Comparison of ENCODE assay signal across 10 cellular contexts in genomic region chr3:46846624-46847542, GRCh38. TPM values are rescaled to one million over a fixed set of nuclear protein-coding genes. Genes with fewer than 3 reads are reported as not detected.
DNase-seq lines count a peak whose midpoint lies in the region; TF ChIP-seq lines count a peak whose summit lies in the region.
"Had no signal": no experiment of that assay in that cellular context is flagged by ENCODE, and none has a peak within 500 bp of the region (broad histone marks: within the 10 kb centered on the region; RNA-seq: fewer than 3 reads in every experiment).

No MANE protein-coding gene starts in this region.

- H3K4me2 ChIP-seq in DOHH2 (ENCODE audit: low read length) = peak overlapping the region; percentile 80
- peak overlapping the region; percentile 55 for H3K4me2 ChIP-seq in SU-DHL-6 (ENCODE audit: low read depth, low read length, poor library complexity, severe bottlenecking)

- H3K27ac ChIP-seq in DOHH2 (ENCODE audit: low read depth, low read length) (no peak overlapping the region), SU-DHL-6 (ENCODE audit: low read depth, low read length) (no peak overlapping the region)

- H3F3A ChIP-seq in DOHH2 (ENCODE audit: control insufficient read depth, insufficient read depth) = no peaks in the 10 kb centered on the region
- no peaks in the 10 kb centered on the region for H3F3A ChIP-seq in SU-DHL-6 (ENCODE audit: insufficient read depth)

- H3K36me3 Mint-ChIP-seq in progenitor cell of endocrine pancreas (ENCODE audit: insufficient read depth) = peaks cover under 1% of the 10 kb centered on the region

- H3K9me2 ChIP-seq in DOHH2 (replicated peaks; ENCODE audit: control insufficient read depth, low read length) = no peaks in the 10 kb centered on the region
- H3K9me2 ChIP-seq in SU-DHL-6 (replicated peaks; ENCODE audit: insufficient read depth, low read length) = no peaks in the 10 kb centered on the region

- H4K20me1 ChIP-seq in DOHH2 (ENCODE audit: control insufficient read depth, insufficient read depth, low read depth, low read length) (no peaks in the 10 kb centered on the region), SU-DHL-6 (ENCODE audit: low read depth, low read length) (no peaks in the 10 kb centered on the region)

- H3K4me1 Mint-ChIP-seq in progenitor cell of endocrine pancreas (ENCODE audit: low read depth) = peaks cover 4% of the 10 kb centered on the region

- H3K4me3 ChIP-seq in DOHH2 (ENCODE audit: low read length) (peak overlapping the region; percentile 72), SU-DHL-6 (ENCODE audit: insufficient read depth, low read length, poor library complexity, severe bottlenecking) (no peak overlapping the region), foreskin fibroblast (ENCODE audit: low read depth in 1 of 2, low read length in 2 of 2) (peak overlapping the region; percentile 42 to 48), skeletal muscle cell (ENCODE audit: low read depth, low read length) (peak overlapping the region; percentile 42)

- H3K9me3 ChIP-seq in DOHH2 (ENCODE audit: control insufficient read depth, insufficient read depth, low read length) (no peaks in the 10 kb centered on the region), SU-DHL-6 (ENCODE audit: insufficient read depth, low read length) (no peaks in the 10 kb centered on the region)

- H3K27me3 ChIP-seq in DOHH2 (ENCODE audit: control insufficient read depth, low read length) = peaks cover 17% of the 10 kb centered on the region
- H3K27me3 ChIP-seq in SU-DHL-6 (ENCODE audit: low read length) = no peaks in the 10 kb centered on the region

- peaks cover 9% of the 10 kb centered on the region for H3K9me3 Mint-ChIP-seq in progenitor cell of endocrine pancreas (ENCODE audit: low read depth)

- H2AFZ ChIP-seq in SU-DHL-6 (ENCODE audit: low read depth, low read length, severe bottlenecking) = no peak overlapping the region

- H3K79me2 ChIP-seq in DOHH2 (ENCODE audit: control insufficient read depth, low read length) = no peaks in the 10 kb centered on the region
- H3K79me2 ChIP-seq in SU-DHL-6 (ENCODE audit: insufficient read depth, low read length) = no peaks in the 10 kb centered on the region

- no peak overlapping the region for H3K4me3 Mint-ChIP-seq in progenitor cell of endocrine pancreas (ENCODE audit: low read depth)

- no peaks in the 10 kb centered on the region for H3K27me3 Mint-ChIP-seq in progenitor cell of endocrine pancreas

- DNase-seq in foreskin fibroblast (no peak), skeletal muscle cell (ENCODE audit: low read depth) (no peak), ureter (ENCODE audit: low spot score) (no peak), SIG-M5 treated with dmso at 0.1 percent for 504 hours (lab: John Stamatoyannopoulos, UW; ENCODE audit: unreplicated experiment) (no peak), GF-D8 (lab: John Stamatoyannopoulos, UW) (no peak), progenitor cell of endocrine pancreas (ENCODE audit: low spot score, unreplicated experiment) (no peak)
- DNase-seq: SW 1271 had no signal

- TF ChIP-seq CTCF in DOHH2 (IDR thresholded peaks at IDR 0.05; ENCODE audit: low read depth, low read length, poor library complexity, severe bottlenecking) (no peak), SU-DHL-6 (IDR thresholded peaks at IDR 0.05; ENCODE audit: insufficient read depth, low read length, poor library complexity, severe bottlenecking) (no peak), foreskin fibroblast (IDR thresholded peaks at IDR 0.05; ENCODE audit: low read depth, low read length) (no peak), progenitor cell of endocrine pancreas (IDR thresholded peaks at IDR 0.05; ENCODE audit: unreplicated experiment) (no peak)

- peaks cover 17% of the 10 kb centered on the region for H3K4me1 ChIP-seq in DOHH2 (ENCODE audit: control insufficient read depth, low read length)

- no peaks in the 10 kb centered on the region for H3K36me3 ChIP-seq in DOHH2 (ENCODE audit: control insufficient read depth, low read length)
- H3K36me3 ChIP-seq in SU-DHL-6 (ENCODE audit: low read length) = no peaks in the 10 kb centered on the region

- H3K9ac ChIP-seq in SU-DHL-6 (ENCODE audit: low read length) = peak overlapping the region; percentile 51; the same call in 1 of the 2 replicates

- H3K27ac Mint-ChIP-seq in progenitor cell of endocrine pancreas = no peak overlapping the region

RNA-seq across cellular contexts. Expression of gene MYL3, which starts 16.4 kb away (rescaled TPM):
- total RNA-seq in ureter (4.6 TPM), progenitor cell of endocrine pancreas (0.33 TPM in 1 of 2 replicates, not detected in the other)
- total RNA-seq: bronchial epithelial cell had no signal

RNA-seq across cellular contexts. Expression of gene PTH1R, which starts 30.6 kb away (rescaled TPM):
- total RNA-seq in ureter (12.9 TPM), progenitor cell of endocrine pancreas (0.26 and 0.40 TPM in 2 replicates)
- total RNA-seq: bronchial epithelial cell had no signal
